8 cellular contexts compared by ENCODE assay signal in genomic region chr6:44064089-44064947, GRCh38.
DNase-seq lines count a peak whose midpoint lies in the region; FAIRE-seq and TF ChIP-seq lines count a peak whose summit lies in the region.

No MANE protein-coding gene starts in this region.

- no peak overlapping the region for H2AFZ ChIP-seq in Karpas-422 (ENCODE audit: low read length)

- TF ChIP-seq CTCF in GM10248 (IDR thresholded peaks at IDR 0.05; ENCODE audit: control extremely low read depth, extremely low read depth, low read depth, missing control alignments): no peak
- TF ChIP-seq CTCF in retinal pigment epithelial cell (conservative IDR thresholded peaks at IDR 0.05; ENCODE audit: low read depth, low read length): no peak
- TF ChIP-seq CTCF in D721Med (IDR thresholded peaks at IDR 0.05; ENCODE audit: insufficient read depth, missing control alignments): no peak

- CTCF ChIA-PET in GM10248 (lab: Yijun Ruan, JAX): interaction anchor here (1.2 to 5.2 kb wide), 16 partner anchors 10 to 398 kb away, joined by 3 to 57 read pairs (median 6); partner anchors contain the start of gene VEGFA

- H3K36me3 ChIP-seq in SJSA1 (no peaks in the 10 kb centered on the region), Karpas-422 (ENCODE audit: insufficient read depth, low read length) (no peaks in the 10 kb centered on the region)

- H3K9me2 ChIP-seq in Karpas-422 (replicated peaks; ENCODE audit: insufficient read depth, low read length): no peaks in the 10 kb centered on the region

- DNase-seq in GM10248 (ENCODE audit: extremely low spot score): peak; percentile 62
- peak; percentile 97 to 98 for DNase-seq in SJSA1 (ENCODE audit: low read depth in 1 of 2, low spot score in 2 of 2)
- peak; percentile 73 for DNase-seq in foreskin melanocyte
- DNase-seq in retinal pigment epithelial cell (ENCODE audit: low read depth): peak; percentile 81
- no peak for DNase-seq in D721Med (ENCODE audit: insufficient read length, low spot score)
- DNase-seq in Karpas-422: no peak
- DNase-seq in nucleus accumbens (lab: John Stamatoyannopoulos, UW): no peak
- no peak for DNase-seq in mesenteric fat pad (ENCODE audit: low spot score)

- POLR2A ChIA-PET in GM10248 (lab: Yijun Ruan, JAX): no interaction called here

- H3K4me3 ChIP-seq in SJSA1 (no peak overlapping the region), retinal pigment epithelial cell (ENCODE audit: low read length) (no peak overlapping the region), Karpas-422 (ENCODE audit: low read length) (no peak overlapping the region)

- H3K9me3 ChIP-seq in SJSA1 (replicated peaks) (no peaks in the 10 kb centered on the region), Karpas-422 (ENCODE audit: low read length) (no peaks in the 10 kb centered on the region)

- H3K4me1 ChIP-seq in SJSA1 (replicated peaks) (peaks cover 53% of the 10 kb centered on the region), Karpas-422 (ENCODE audit: low read length) (peaks cover 5% of the 10 kb centered on the region; the same call in 1 of the 2 replicates)

- no peak overlapping the region for H3K4me2 ChIP-seq in Karpas-422 (ENCODE audit: low read depth, low read length, poor library complexity, severe bottlenecking)

- no peak overlapping the region for H3K9ac ChIP-seq in Karpas-422 (ENCODE audit: low read length)

- H3K27me3 ChIP-seq in SJSA1 (replicated peaks): no peaks in the 10 kb centered on the region
- no peaks in the 10 kb centered on the region for H3K27me3 ChIP-seq in Karpas-422 (ENCODE audit: low read length)

- H3K27ac ChIP-seq in SJSA1: peak overlapping the region; percentile 60
- no peak overlapping the region for H3K27ac ChIP-seq in Karpas-422 (ENCODE audit: low read length)

- no peaks in the 10 kb centered on the region for H3K79me2 ChIP-seq in Karpas-422 (ENCODE audit: low read length)

- FAIRE-seq in D721Med (lab: Jason Lieb, UNC): no peak

- H4K20me1 ChIP-seq in Karpas-422 (ENCODE audit: insufficient read depth, low read depth, low read length): 0 out of 2 replicates have a peak, but pooled peaks cover 3% of the 10 kb centered on the region

Comparison
In these comparisons a context has a peak if more than half of its experiments do, and no peak if none do; other contexts are left out.
1. DNase-seq: peak in GM10248 (single experiment), SJSA1 (2 of 2), foreskin melanocyte (single experiment) and retinal pigment epithelial cell (single experiment); none in D721Med (single experiment), Karpas-422 (single experiment), nucleus accumbens (0 of 56) and mesenteric fat pad (single experiment).